Comparison of ENCODE assay signal across 1 cellular context in genomic region chr16:24734382-24734781, GRCh38.
TF ChIP-seq lines count a peak whose summit lies in the region.

No MANE protein-coding gene starts in this region.

TF ChIP-seq in GM23338, 12 proteins besides CTCF, POLR2A, EP300 and RAD21 (continued from another document):
- no peak for TF ChIP-seq ZNF462 (CRISPR knock-in tag; IDR thresholded peaks at IDR 0.05)
- TF ChIP-seq REST (IDR thresholded peaks at IDR 0.05; ENCODE audit: unreplicated experiment), result no peak
- TF ChIP-seq JUNB (IDR thresholded peaks at IDR 0.05; ENCODE audit: unreplicated experiment), result no peak
- no peak for TF ChIP-seq CREB1 (CRISPR knock-in tag; IDR thresholded peaks at IDR 0.05; ENCODE audit: low read depth)
- no peak for TF ChIP-seq ZNF331 (CRISPR knock-in tag; IDR thresholded peaks at IDR 0.05; ENCODE audit: low read depth)
- TF ChIP-seq EZH2 (IDR thresholded peaks at IDR 0.05; ENCODE audit: low read depth, unreplicated experiment), result no peak
- TF ChIP-seq, protein P1, sequence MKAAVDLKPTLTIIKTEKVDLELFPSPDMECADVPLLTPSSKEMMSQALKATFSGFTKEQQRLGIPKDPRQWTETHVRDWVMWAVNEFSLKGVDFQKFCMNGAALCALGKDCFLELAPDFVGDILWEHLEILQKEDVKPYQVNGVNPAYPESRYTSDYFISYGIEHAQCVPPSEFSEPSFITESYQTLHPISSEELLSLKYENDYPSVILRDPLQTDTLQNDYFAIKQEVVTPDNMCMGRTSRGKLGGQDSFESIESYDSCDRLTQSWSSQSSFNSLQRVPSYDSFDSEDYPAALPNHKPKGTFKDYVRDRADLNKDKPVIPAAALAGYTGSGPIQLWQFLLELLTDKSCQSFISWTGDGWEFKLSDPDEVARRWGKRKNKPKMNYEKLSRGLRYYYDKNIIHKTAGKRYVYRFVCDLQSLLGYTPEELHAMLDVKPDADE (IDR thresholded peaks at IDR 0.05), result no peak
- TF ChIP-seq STAT1 (IDR thresholded peaks at IDR 0.05; ENCODE audit: unreplicated experiment), result no peak
- no peak for TF ChIP-seq EZH2phosphoT487 (IDR thresholded peaks at IDR 0.05; ENCODE audit: unreplicated experiment)
